1 cellular context compared by ENCODE assay signal in genomic region chr17:30450125-30451027, GRCh38.
TF ChIP-seq lines count a peak whose summit lies in the region.

No MANE protein-coding gene starts in this region.

TF ChIP-seq in HepG2, 621 proteins besides CTCF, POLR2A, EP300 and RAD21 (continued from another document and continues in another):
- no peak for TF ChIP-seq ZHX1 (CRISPR knock-in tag; IDR thresholded peaks at IDR 0.05; ENCODE audit: low read depth)
- TF ChIP-seq ZNF646 (CRISPR knock-in tag; IDR thresholded peaks at IDR 0.05), result no peak; the same call in 1 of the 2 replicates
- TF ChIP-seq ZSCAN12 (CRISPR knock-in tag; IDR thresholded peaks at IDR 0.05), result no peak
- TF ChIP-seq SOX5 (CRISPR knock-in tag; IDR thresholded peaks at IDR 0.05; ENCODE audit: borderline replicate concordance), result peak; percentile 79
- TF ChIP-seq ZBTB37 (CRISPR knock-in tag; IDR thresholded peaks at IDR 0.05), result no peak
- no peak for TF ChIP-seq ZBTB8A (CRISPR knock-in tag; IDR thresholded peaks at IDR 0.05; ENCODE audit: borderline replicate concordance, low read depth)
- TF ChIP-seq TEF (CRISPR knock-in tag; IDR thresholded peaks at IDR 0.05), result no peak
- no peak for TF ChIP-seq GPN1 (CRISPR knock-in tag; IDR thresholded peaks at IDR 0.05; ENCODE audit: borderline replicate concordance)
- TF ChIP-seq POGZ (CRISPR knock-in tag; IDR thresholded peaks at IDR 0.05), result peak; percentile 94
- TF ChIP-seq LRRFIP1 (CRISPR knock-in tag; conservative IDR thresholded peaks at IDR 0.05), result no peak
- no peak for TF ChIP-seq BRD4 (CRISPR knock-in tag; IDR thresholded peaks at IDR 0.05)
- no peak for TF ChIP-seq MAFK (conservative IDR thresholded peaks at IDR 0.05 in 1 of 2, IDR thresholded peaks at IDR 0.05 in 1 of 2; ENCODE audit: low read length in 2 of 2)
- no peak for TF ChIP-seq ATAD3A (CRISPR knock-in tag; IDR thresholded peaks at IDR 0.05)
- no peak for TF ChIP-seq NFYC (CRISPR knock-in tag; IDR thresholded peaks at IDR 0.05)
- no peak for TF ChIP-seq ATRX (CRISPR knock-in tag; IDR thresholded peaks at IDR 0.05; ENCODE audit: borderline replicate concordance)
- TF ChIP-seq FOXK2 (IDR thresholded peaks at IDR 0.05), result no peak
- TF ChIP-seq GLI4 (CRISPR knock-in tag; IDR thresholded peaks at IDR 0.05; ENCODE audit: borderline replicate concordance), result no peak
- TF ChIP-seq RXRA (CRISPR knock-in tag; IDR thresholded peaks at IDR 0.05), result peak; percentile 63; the same call in 1 of the 2 replicates
- no peak for TF ChIP-seq RBM39 (IDR thresholded peaks at IDR 0.05; ENCODE audit: low read depth, low read length, poor library complexity, severe bottlenecking)
- no peak for TF ChIP-seq CAMTA2 (CRISPR knock-in tag; IDR thresholded peaks at IDR 0.05; ENCODE audit: borderline replicate concordance)
- no peak for TF ChIP-seq REL (CRISPR knock-in tag; conservative IDR thresholded peaks at IDR 0.05)
- TF ChIP-seq RAD51 (IDR thresholded peaks at IDR 0.05; ENCODE audit: borderline replicate concordance), result no peak
- TF ChIP-seq HOXA3 (CRISPR knock-in tag; IDR thresholded peaks at IDR 0.05), result peak; percentile 79; the same call in 1 of the 2 replicates
- TF ChIP-seq SSRP1 (CRISPR knock-in tag; IDR thresholded peaks at IDR 0.05), result no peak
- peak; percentile 72 for TF ChIP-seq SKI (IDR thresholded peaks at IDR 0.05; ENCODE audit: partially characterized antibody)
- TF ChIP-seq ZNF550 (CRISPR knock-in tag; IDR thresholded peaks at IDR 0.05; ENCODE audit: borderline replicate concordance), result no peak
- no peak for TF ChIP-seq ZC3H4 (CRISPR knock-in tag; IDR thresholded peaks at IDR 0.05; ENCODE audit: borderline replicate concordance)
- TF ChIP-seq TGIF2 (CRISPR knock-in tag; IDR thresholded peaks at IDR 0.05), result peak; percentile 45; the same call in 1 of the 2 replicates
- no peak for TF ChIP-seq TSC22D2 (CRISPR knock-in tag; IDR thresholded peaks at IDR 0.05; ENCODE audit: borderline replicate concordance)
- TF ChIP-seq RNF219 (CRISPR knock-in tag; IDR thresholded peaks at IDR 0.05), result 0 out of 2 replicates have a peak, but pooled peaks have one; percentile 65
- no peak for TF ChIP-seq FOXO4 (CRISPR knock-in tag; conservative IDR thresholded peaks at IDR 0.05)
- TF ChIP-seq ZNF256 (CRISPR knock-in tag; conservative IDR thresholded peaks at IDR 0.05), result no peak
- peak; percentile 83 for TF ChIP-seq IRF2 (CRISPR knock-in tag; IDR thresholded peaks at IDR 0.05)
- no peak for TF ChIP-seq NFRKB (IDR thresholded peaks at IDR 0.05)
- no peak for TF ChIP-seq CC2D1A (CRISPR knock-in tag; IDR thresholded peaks at IDR 0.05)
